Comparison of ENCODE assay signal across 8 cellular contexts in genomic region chr7:24477807-24478655, GRCh38.
A peak's percentile ranks its signal among the peaks of the same experiment; 100 is the strongest.
DNase-seq lines count a peak whose midpoint lies in the region; ATAC-seq and TF ChIP-seq lines count a peak whose summit lies in the region.

No MANE protein-coding gene starts in this region.

- DNase-seq in AG09319 (ENCODE audit: extremely low read depth, low read depth) (peak; percentile 43), LHCN-M2 (ENCODE audit: low read depth) (peak; percentile 93), lower lobe of right lung (no peak), KG1 (lab: John Stamatoyannopoulos, UW) (no peak), superior temporal gyrus (ENCODE audit: extremely low spot score) (no peak), NAMALWA (ENCODE audit: low spot score) (no peak)
- no peak for DNase-seq in activated CD8-positive, alpha-beta memory T cell treated with anti-CD3 and anti-CD28 coated beads, Interleukin-2, amount 50 U/mL, for 4 hours

- H3K27ac ChIP-seq in lower lobe of right lung = no peak overlapping the region

- ATAC-seq in lower lobe of right lung = peak; percentile 51 to 62

- no peak overlapping the region for H3K4me3 ChIP-seq in lower lobe of right lung

- H3K9me3 ChIP-seq in lower lobe of right lung = no peaks in the 10 kb centered on the region

- peaks cover 0 to 12% (median 3%) of the 10 kb centered on the region in 5 experiments for H3K9me3 Mint-ChIP-seq in brain

- peaks cover 4% of the 10 kb centered on the region for H3K4me1 ChIP-seq in lower lobe of right lung

- no peaks in the 10 kb centered on the region for H3K36me3 Mint-ChIP-seq in brain

- no peak for TF ChIP-seq CTCF in AG09319 (IDR thresholded peaks at IDR 0.05; ENCODE audit: low read depth, low read length)
- TF ChIP-seq CTCF in brain (conservative IDR thresholded peaks at IDR 0.05) = no peak
- no peak for TF ChIP-seq CTCF in lower lobe of right lung (IDR thresholded peaks at IDR 0.05)

- no peaks in the 10 kb centered on the region for H3K27me3 ChIP-seq in lower lobe of right lung (ENCODE audit: low read depth)

- peak overlapping the region; percentile 24 to 67 (median 55) for H3K27ac Mint-ChIP-seq in brain

- H3K36me3 ChIP-seq in lower lobe of right lung = no peaks in the 10 kb centered on the region

- peaks cover 28% of the 10 kb centered on the region for H3K4me1 Mint-ChIP-seq in brain

- peaks cover 5% of the 10 kb centered on the region for H3K27me3 Mint-ChIP-seq in brain

- peak overlapping the region in 1 of 5 experiments; percentile 6 for H3K4me3 Mint-ChIP-seq in brain

- intact Hi-C loops in lower lobe of right lung (cut with DNase I) = no loop called here

Comparison
In these comparisons a context has a peak if more than half of its experiments do, and no peak if none do; other contexts are left out.
1. DNase-seq: peak in AG09319 (single experiment) and LHCN-M2 (single experiment); none in lower lobe of right lung (single experiment), KG1 (single experiment), superior temporal gyrus (single experiment), activated CD8-positive, alpha-beta memory T cell treated with anti-CD3 and anti-CD28 coated beads, Interleukin-2, amount 50 U/mL, for 4 hours (single experiment) and NAMALWA (single experiment).